Comparison of ENCODE assay signal across 8 cellular contexts in the genomic region with DNA sequence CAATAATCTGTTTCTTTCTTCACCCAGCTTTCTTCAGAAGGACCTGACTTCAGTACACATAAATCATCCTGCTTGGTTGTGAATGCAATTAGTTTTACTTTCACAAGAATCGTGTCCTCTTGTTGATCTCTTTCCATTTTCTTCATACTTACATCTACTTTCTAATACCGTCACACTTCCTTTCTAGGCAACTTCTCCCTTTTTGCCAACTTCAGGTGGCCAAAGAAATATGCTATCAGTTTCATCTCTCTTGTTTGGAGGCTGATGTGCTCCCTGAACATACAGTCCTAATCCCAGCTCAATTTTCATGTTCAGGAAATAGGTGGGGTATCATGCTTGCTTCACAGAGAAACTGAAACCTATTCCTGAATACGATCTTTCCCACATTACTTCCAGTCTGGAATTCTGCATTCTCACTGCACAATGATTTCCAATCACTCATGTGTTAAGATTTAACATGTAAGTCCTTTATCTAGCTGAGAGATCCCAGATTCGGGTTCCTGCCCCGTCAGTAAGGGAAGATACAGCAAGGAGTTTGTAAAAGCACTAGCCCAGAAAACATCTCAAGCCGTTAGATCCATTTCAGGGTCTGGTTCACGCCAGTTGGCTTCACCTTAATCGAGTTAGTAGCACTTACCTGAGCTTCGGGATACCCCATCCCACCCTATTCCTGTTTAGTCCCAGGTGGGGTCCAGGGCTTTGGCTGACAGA. TPM values are rescaled to one million over a fixed set of nuclear protein-coding genes. Genes with fewer than 3 reads are reported as not detected.
DNase-seq lines count a peak whose midpoint lies in the region; ATAC-seq, FAIRE-seq and TF ChIP-seq lines count a peak whose summit lies in the region.

No MANE protein-coding gene starts in this region.

- H3K9ac ChIP-seq in H1 (replicated peaks in 1 of 4; ENCODE audit: extremely low read depth in 1 of 4, low read depth in 3 of 4, low read length in 3 of 4) (peak overlapping the region; percentile 58 to 83 (median 70)), neural cell (ENCODE audit: low read length) (peak overlapping the region; percentile 68)

- no peak for TF ChIP-seq EP300 in H1 (IDR thresholded peaks at IDR 0.05; ENCODE audit: borderline replicate concordance in 1 of 2, low read depth in 2 of 2, low read length in 2 of 2)
- no peak for TF ChIP-seq EP300 in neural cell (conservative IDR thresholded peaks at IDR 0.05; ENCODE audit: poor library complexity, severe bottlenecking)

- H3K36me3 ChIP-seq in Peyer's patch (no peaks in the 10 kb centered on the region), H1 (ENCODE audit: control insufficient read depth in 2 of 4, insufficient read depth in 4 of 4, low read length in 3 of 4) (no peaks in the 10 kb centered on the region), neural cell (ENCODE audit: insufficient read depth, low read length) (no peaks in the 10 kb centered on the region)

- no peak overlapping the region for H2AK5ac ChIP-seq in H1 (ENCODE audit: low read depth, low read length)

- H3K9me3 ChIP-seq in Peyer's patch: no peaks in the 10 kb centered on the region
- no peaks in the 10 kb centered on the region for H3K9me3 ChIP-seq in H1 (ENCODE audit: insufficient read depth in 2 of 2, low read depth in 1 of 2, low read length in 1 of 2)
- H3K9me3 ChIP-seq in neural cell (ENCODE audit: low read length): no peaks in the 10 kb centered on the region

- CTCF ChIA-PET in H1 (lab: Charles Lee; ENCODE audit: partially characterized antibody): interaction anchor here (0.6 to 17.7 kb wide), 6 partner anchors 9 to 227 kb away, joined by 3 to 323 read pairs (median 4); no protein-coding TSS in a partner anchor

- 37 to 100% methylated on average over 1 to 9 of the region's 9 CpGs for WGBS in H1 (ENCODE audit: extremely low coverage in 1 of 2, insufficient coverage in 1 of 2, insufficient read length in 1 of 2, insufficient replicate concordance in 2 of 2, low coverage in 1 of 2, low lambda C conversion rate in 2 of 2, missing lambda C conversion rate in 1 of 2), 2 experiments

- no peaks in the 10 kb centered on the region for H3F3A ChIP-seq in neural cell (ENCODE audit: insufficient read depth, low read length, poor library complexity, severe bottlenecking)

- no peaks in the 10 kb centered on the region for H3K9me2 ChIP-seq in neural cell (ENCODE audit: insufficient read depth, low read length)

- H4K20me1 ChIP-seq in H1 (replicated peaks in 1 of 2; ENCODE audit: control insufficient read depth in 1 of 2, insufficient read depth in 2 of 2, low read length in 2 of 2) (no peaks in the 10 kb centered on the region), neural cell (ENCODE audit: insufficient read depth) (no peaks in the 10 kb centered on the region)

- peaks cover 8% of the 10 kb centered on the region; the same call in 1 of the 2 replicates for H3K23me2 ChIP-seq in H1 (ENCODE audit: low read depth, low read length)

- H2AFZ ChIP-seq in H1 (ENCODE audit: low read length) (no peak overlapping the region), neural cell (ENCODE audit: low read depth, low read length) (no peak overlapping the region)

- peaks cover 0 to 36% (median 10%) of the 10 kb centered on the region in 4 donors for H3K4me1 ChIP-seq in Peyer's patch
- H3K4me1 ChIP-seq in H1 (replicated peaks in 1 of 4; ENCODE audit: control insufficient read depth in 3 of 4, insufficient read depth in 4 of 4, low read length in 3 of 4): peaks cover 0 to 6% (median 3%) of the 10 kb centered on the region in 4 experiments; a peak in 6 of 7 replicates

- no peak for FAIRE-seq in H1 (lab: Jason Lieb, UNC)

- TF ChIP-seq RAD21 in H1 (IDR thresholded peaks at IDR 0.05 in 1 of 2, conservative IDR thresholded peaks at IDR 0.05 in 1 of 2; ENCODE audit: low read depth in 2 of 2, low read length in 2 of 2) (no peak), neural cell (conservative IDR thresholded peaks at IDR 0.05) (no peak)

- no peak overlapping the region for H3K56ac ChIP-seq in H1 (replicated peaks; ENCODE audit: insufficient read length, low read depth, low read length)

- no peak overlapping the region for H2BK120ac ChIP-seq in H1 (replicated peaks; ENCODE audit: low read depth, low read length)

- no peak for TF ChIP-seq POLR2A in Peyer's patch (IDR thresholded peaks at IDR 0.05)
- TF ChIP-seq POLR2A in H1 (IDR thresholded peaks at IDR 0.05; ENCODE audit: control extremely low read depth in 1 of 2, low read depth in 2 of 2, low read length in 2 of 2): no peak

- no peak overlapping the region for H4K91ac ChIP-seq in H1 (replicated peaks; ENCODE audit: insufficient read length, low read length)

- no peak overlapping the region for H3K18ac ChIP-seq in H1 (ENCODE audit: extremely low read depth, low read length)

- no peak for TF ChIP-seq CTCF in Peyer's patch (IDR thresholded peaks at IDR 0.05)
- TF ChIP-seq CTCF in H1 (IDR thresholded peaks at IDR 0.05; ENCODE audit: control extremely low read depth in 1 of 3, insufficient read depth in 1 of 3, low read depth in 1 of 3, low read length in 3 of 3): no peak
- TF ChIP-seq CTCF in neural cell (IDR thresholded peaks at IDR 0.05; ENCODE audit: poor library complexity, severe bottlenecking): no peak

- no peak overlapping the region for H4K5ac ChIP-seq in H1 (ENCODE audit: insufficient read length, low read depth, low read length)

- peak overlapping the region; percentile 87 to 96 for H3K4me2 ChIP-seq in H1 (ENCODE audit: insufficient read depth in 1 of 2, low read depth in 2 of 2, low read length in 2 of 2)
- peak overlapping the region; percentile 66 for H3K4me2 ChIP-seq in neural cell (ENCODE audit: low read length)

- no peak overlapping the region for H3K23ac ChIP-seq in H1 (ENCODE audit: insufficient read length)

- no peak overlapping the region for H2BK20ac ChIP-seq in H1 (ENCODE audit: low read length)

- peak overlapping the region; percentile 78 to 89 (median 88) for H3K4me3 ChIP-seq in Peyer's patch
- peak overlapping the region; percentile 62 to 84 (median 77) for H3K4me3 ChIP-seq in H1 (ENCODE audit: extremely low read depth in 1 of 4, insufficient read depth in 2 of 4, low read depth in 3 of 4, low read length in 4 of 4)
- H3K4me3 ChIP-seq in neural cell (ENCODE audit: low read length): peak overlapping the region; percentile 84

- no peak overlapping the region for H3K4ac ChIP-seq in H1 (replicated peaks; ENCODE audit: insufficient read length, low read depth, low read length)

- no peak overlapping the region for H2BK15ac ChIP-seq in H1 (ENCODE audit: low read length)

- H3K27me3 ChIP-seq in Peyer's patch (no peaks in the 10 kb centered on the region), H1 (replicated peaks in 1 of 4; ENCODE audit: control insufficient read depth in 3 of 4, extremely low read depth in 1 of 4, insufficient read depth in 3 of 4, low read length in 3 of 4) (no peaks in the 10 kb centered on the region), neural cell (ENCODE audit: insufficient read depth, low read depth, low read length) (no peaks in the 10 kb centered on the region)

- peak; percentile 18 for DNase-seq in SKM-1 treated with dmso at 0.1 percent for 144 hours (lab: John Stamatoyannopoulos, UW; ENCODE audit: unreplicated experiment)
- no peak for DNase-seq in SKM-1 (lab: John Stamatoyannopoulos, UW; ENCODE audit: unreplicated experiment)
- no peak for DNase-seq in Peyer's patch
- no peak for DNase-seq in H1 (ENCODE audit: low read depth in 1 of 2, low spot score in 2 of 2)
- DNase-seq in nucleus accumbens (lab: John Stamatoyannopoulos, UW): no peak

- H3K79me2 ChIP-seq in H1 (ENCODE audit: control insufficient read depth in 1 of 2, insufficient read depth in 2 of 2, low read length in 2 of 2) (peaks cover 0 to 16% of the 10 kb centered on the region in 2 experiments; a peak in 2 of 4 replicates), neural cell (replicated peaks; ENCODE audit: insufficient read depth, low read length) (peaks cover 28% of the 10 kb centered on the region)

- H2BK5ac ChIP-seq in H1 (ENCODE audit: low read depth, low read length): no peak overlapping the region

- POLR2A ChIA-PET in H1 (lab: Charles Lee; ENCODE audit: partially characterized antibody): interaction anchor here (1.2 to 4.9 kb wide), 3 partner anchors 44 to 189 kb away, joined by 3 to 30 read pairs (median 5); partner anchors contain the start of genes COX15, CUTC and GOT1

- H4K8ac ChIP-seq in H1 (ENCODE audit: extremely low read depth, insufficient read depth, low read length): no peak overlapping the region

- H3K27ac ChIP-seq in Peyer's patch (peak overlapping the region; percentile 93 to 98 (median 96)), H1 (ENCODE audit: low read depth, low read length) (no peak overlapping the region), neural cell (ENCODE audit: low read length) (no peak overlapping the region)

- ATAC-seq in GM21576 (IDR thresholded peaks at IDR 0.05; ENCODE audit: unreplicated experiment) (no peak), GM18502 (IDR thresholded peaks at IDR 0.05; ENCODE audit: poor library complexity, unreplicated experiment) (no peak)

- no peak overlapping the region for H3K14ac ChIP-seq in H1 (ENCODE audit: insufficient read length)

- no peak overlapping the region for H2BK12ac ChIP-seq in H1 (ENCODE audit: low read depth, low read length)

- H3K79me1 ChIP-seq in H1 (ENCODE audit: low read depth, low read length): peaks cover 2% of the 10 kb centered on the region; the same call in 1 of the 2 replicates

RNA-seq across cellular contexts. Expression of gene SLC25A28, which starts 1.0 kb away (rescaled TPM):
- 10 to 100 TPM; 16.1 to 63.5 (median 27.5) TPM for total RNA-seq in Peyer's patch
- total RNA-seq in H1 (2021; fragmentation: NEBNext Ultra II Directional; extraction: Animal tissue kit (Norgen Biotek cat#: 25700)): 17.2 and 20.6 TPM in 2 replicates
- polyA plus RNA-seq in H1 (2011; rRNA removed) (16.3 and 18.5 TPM in 2 replicates), neural cell (65.7 and 79.9 TPM in 2 replicates)
- polyA plus RNA-seq in H1 (2011; cell fraction: cytosol; rRNA removed): 23.0 TPM
- polyA plus RNA-seq in H1 (2011; cell fraction: nucleus; rRNA removed): 58.1 TPM
- 16.1 to 20.2 TPM (median 19.5 TPM) in 4 replicates for polyA plus RNA-seq in H1 (2012, experiment 1 of 2)
- polyA plus RNA-seq in H1 (2012, experiment 2 of 2): 14.8 TPM
- polyA plus RNA-seq in H1 (2013, experiment 1 of 2): 24.6 TPM
- polyA plus RNA-seq in H1 (2013, experiment 2 of 2): 20.8 TPM
- polyA minus RNA-seq in H1 (2011; rRNA and poly(A)+ RNA removed): 18.4 and 19.7 TPM in 2 replicates
- 13.3 TPM for polyA minus RNA-seq in H1 (2011; cell fraction: cytosol; rRNA and poly(A)+ RNA removed)
- 17.9 TPM for polyA minus RNA-seq in H1 (2011; cell fraction: nucleus; rRNA and poly(A)+ RNA removed)
- polyA minus RNA-seq in neural cell: 26.3 and 28.2 TPM in 2 replicates

RNA-seq across cellular contexts. Expression of gene ENTPD7, which starts 40.1 kb away (rescaled TPM):
- total RNA-seq in Peyer's patch: 10 to 100 TPM; 11.6 to 76.0 (median 35.2) TPM
- total RNA-seq in H1 (2021; fragmentation: NEBNext Ultra II Directional; extraction: Animal tissue kit (Norgen Biotek cat#: 25700)): 14.3 and 15.6 TPM in 2 replicates
- polyA plus RNA-seq in H1 (2011; rRNA removed) (3.9 and 5.0 TPM in 2 replicates), neural cell (4.1 and 4.7 TPM in 2 replicates)
- polyA plus RNA-seq in H1 (2011; cell fraction: cytosol; rRNA removed): 3.8 TPM
- 4.9 TPM for polyA plus RNA-seq in H1 (2011; cell fraction: nucleus; rRNA removed)
- 4.3 to 6.0 TPM (median 5.4 TPM) in 4 replicates for polyA plus RNA-seq in H1 (2012, experiment 1 of 2)
- polyA plus RNA-seq in H1 (2012, experiment 2 of 2): 1.4 TPM
- 8.6 TPM for polyA plus RNA-seq in H1 (2013, experiment 1 of 2)
- 10.5 TPM for polyA plus RNA-seq in H1 (2013, experiment 2 of 2)
- polyA minus RNA-seq in H1 (2011; rRNA and poly(A)+ RNA removed): 21.0 and 26.2 TPM in 2 replicates
- 8.7 TPM for polyA minus RNA-seq in H1 (2011; cell fraction: cytosol; rRNA and poly(A)+ RNA removed)
- polyA minus RNA-seq in H1 (2011; cell fraction: nucleus; rRNA and poly(A)+ RNA removed): 17.0 TPM
- polyA minus RNA-seq in neural cell: 15.8 and 16.4 TPM in 2 replicates

Comparison
In these comparisons a context has a peak if more than half of its experiments do, and no peak if none do; other contexts are left out.
1. H3K27ac ChIP-seq: peak in Peyer's patch (4 of 4); none in H1 (single experiment) and neural cell (single experiment).
2. Peak in every context shown above with its lines, with median percentiles within 50 percentile points of each other: H3K4me3 ChIP-seq.